ENCODE assay signal across 13 cellular contexts in the genomic region with DNA sequence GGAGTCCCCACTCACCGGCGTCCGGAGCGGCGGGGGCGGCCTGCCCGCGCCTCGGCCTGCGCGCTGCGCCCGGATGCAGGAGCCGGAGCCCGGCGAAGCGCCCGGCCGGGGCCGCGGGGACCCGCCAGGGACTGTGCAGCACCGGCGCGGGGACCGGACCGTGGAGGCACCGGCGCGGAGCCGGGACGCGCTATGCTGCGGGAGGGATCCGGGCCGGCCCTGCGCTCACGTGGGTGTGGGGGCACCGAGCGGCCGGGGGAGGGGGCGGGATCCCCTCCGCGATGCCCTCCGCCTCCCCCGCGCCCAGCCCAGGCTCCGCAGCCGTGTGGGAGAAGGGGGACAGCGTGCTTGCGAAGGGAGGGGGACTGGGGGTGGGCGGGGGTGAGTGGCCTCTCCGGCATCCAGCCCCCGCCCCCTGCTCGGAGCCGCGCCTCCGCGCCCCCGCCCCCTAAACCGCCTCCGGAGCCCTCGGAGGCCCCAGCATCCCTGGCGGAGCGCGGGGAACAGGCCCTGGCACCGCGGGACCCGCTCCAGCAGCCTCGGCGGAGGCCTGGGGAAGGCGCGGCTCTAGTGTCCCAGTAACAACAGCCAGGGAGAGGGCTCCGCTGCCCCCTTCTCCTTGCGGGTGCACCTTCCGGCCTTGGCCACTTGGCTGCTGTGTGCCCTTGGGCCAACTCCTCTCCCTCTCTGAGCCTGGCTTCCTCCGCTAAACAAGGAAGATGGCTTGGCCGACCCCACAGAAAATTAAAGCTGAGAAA. TPM values are rescaled to one million over a fixed set of nuclear protein-coding genes. Genes with fewer than 3 reads are reported as not detected.
DNase-seq lines count a peak whose midpoint lies in the region; ATAC-seq and TF ChIP-seq lines count a peak whose summit lies in the region.
"Had no signal": no experiment of that assay in that cellular context is flagged by ENCODE, and none has a peak within 500 bp of the region (broad histone marks: within the 10 kb centered on the region; RNA-seq: fewer than 3 reads in every experiment).

Gene SLC1A6 (minus strand): TSS at position 367 of the 758 bp plus-strand sequence. CDS start 6,954 bp downstream, outside the sequence.

- H3K27me3 Mint-ChIP-seq in effector memory CD8-positive, alpha-beta T cell, result peaks cover 52 to 74% of the 10 kb centered on the region in 2 donors

- TF ChIP-seq CTCF in RWPE2 (IDR thresholded peaks at IDR 0.05; ENCODE audit: poor library complexity, severe bottlenecking) (no peak), GM13977 (IDR thresholded peaks at IDR 0.05; ENCODE audit: extremely low read depth, insufficient read depth, missing control alignments) (no peak)

- H3K27me3 ChIP-seq in H7 (ENCODE audit: control insufficient read depth, insufficient read depth, low read length) (peaks cover 14% of the 10 kb centered on the region), RWPE2 (ENCODE audit: insufficient read depth, poor library complexity, severe bottlenecking) (peaks cover 52% of the 10 kb centered on the region), iPS-15b (ENCODE audit: control insufficient read depth, insufficient read depth, low read length) (peaks cover 24% of the 10 kb centered on the region)

- H3K27ac Mint-ChIP-seq in effector memory CD8-positive, alpha-beta T cell, result no peak within 1 kb of the TSS

- H3K4me1 ChIP-seq in RWPE2 (ENCODE audit: insufficient read depth, poor library complexity, severe bottlenecking), result no peaks in the 10 kb centered on the region
- no peaks in the 10 kb centered on the region for H3K4me1 ChIP-seq in iPS-15b (ENCODE audit: control insufficient read depth, insufficient read depth, low read length)

- peak within 1 kb of the TSS in 1 of 2 donors; percentile 15 for H3K4me3 Mint-ChIP-seq in effector memory CD8-positive, alpha-beta T cell

- no peaks in the 10 kb centered on the region for H3K36me3 ChIP-seq in H7 (replicated peaks; ENCODE audit: control insufficient read depth, insufficient read depth, low read length)
- no peaks in the 10 kb centered on the region for H3K36me3 ChIP-seq in RWPE2 (ENCODE audit: low read depth)
- H3K36me3 ChIP-seq in iPS-15b (ENCODE audit: control insufficient read depth, insufficient read depth, low read length), result no peaks in the 10 kb centered on the region

- peak within 1 kb of the TSS; percentile 62; the same call in 1 of the 2 replicates for H3K4me3 ChIP-seq in H7 (ENCODE audit: insufficient read depth, low read depth, low read length)
- peak within 1 kb of the TSS; percentile 13 for H3K4me3 ChIP-seq in RWPE2 (ENCODE audit: severe bottlenecking)
- peak within 1 kb of the TSS; percentile 69 for H3K4me3 ChIP-seq in iPS-15b (ENCODE audit: low read depth, low read length)
- H3K4me3 ChIP-seq: lung had no signal

- DNase-seq in H7, result peak; percentile 96
- no peak for DNase-seq in RWPE2 (ENCODE audit: low spot score)
- DNase-seq in retina, result peak; percentile 68
- no peak for DNase-seq in GM13977 (ENCODE audit: low spot score)
- no peak for DNase-seq in effector memory CD8-positive, alpha-beta T cell
- DNase-seq: activated CD4-positive, alpha-beta T cell treated with anti-CD3 and anti-CD28 coated beads, Interleukin-2, amount 50 U/mL, for 4 hours; EL; NCI-H524 treated with DMSO at 0.1 percent for 48 hours had no signal

- no peak within 1 kb of the TSS for H3K27ac ChIP-seq in RWPE2 (ENCODE audit: poor library complexity, severe bottlenecking)

- no peaks in the 10 kb centered on the region for H3K9me3 Mint-ChIP-seq in effector memory CD8-positive, alpha-beta T cell

- in situ Hi-C loops in GM13977 (cut with MboI; ENCODE audit: low pct_unique_long_range_greater_than_20kb, low sequenced_read_pairs, unreplicated experiment), result no loop called here

- H3K9me3 ChIP-seq in RWPE2 (ENCODE audit: severe bottlenecking) (no peaks in the 10 kb centered on the region), iPS-15b (ENCODE audit: control insufficient read depth, insufficient read depth, low read length) (no peaks in the 10 kb centered on the region)

- peaks cover 3% of the 10 kb centered on the region in 2 donors for H3K4me1 Mint-ChIP-seq in effector memory CD8-positive, alpha-beta T cell (ENCODE audit: low read depth in 2 of 2)

- H3K36me3 Mint-ChIP-seq in effector memory CD8-positive, alpha-beta T cell (ENCODE audit: insufficient read depth), result peaks cover 3% of the 10 kb centered on the region

- peak; percentile 45; the same call in 1 of the 3 replicates for ATAC-seq in RWPE2 (ENCODE audit: low read depth)
- no peak for ATAC-seq in effector memory CD8-positive, alpha-beta T cell (replicated peaks)
- no peak for ATAC-seq in GM19351 (IDR thresholded peaks at IDR 0.05; ENCODE audit: unreplicated experiment)

- H3K9ac ChIP-seq in iPS-15b (ENCODE audit: low read depth, low read length), result no peak within 1 kb of the TSS

RNA-seq across cellular contexts. Expression of gene SLC1A6, which starts in this region (rescaled TPM):
- total RNA-seq in H7 (2014; rRNA removed; shearing (Covaris generic)), result 0.62 TPM in 1 of 2 replicates, not detected in the other
- total RNA-seq: fibroblast of lung, lung, SK-MEL-5 had no signal

Comparison
In these comparisons a context has a peak if more than half of its experiments do, and no peak if none do; other contexts are left out.
1. Peak in DNase-seq and H3K4me3 ChIP-seq in H7; RNA of the gene not detected or under 1 TPM.
2. H3K4me3 ChIP-seq: peak in every context shown above with its lines; median percentile 69 in iPS-15b; 62 in H7; 13 in RWPE2.